15 cellular contexts compared by ENCODE assay signal in genomic region chr4:1495416-1496115, GRCh38.
"Had no signal": no experiment of that assay in that cellular context is flagged by ENCODE, and none has a peak within 500 bp of the region (broad histone marks: within the 10 kb centered on the region; RNA-seq: fewer than 3 reads in every experiment).

No MANE protein-coding gene starts in this region.

- H3K9me3 ChIP-seq: gastrocnemius medialis, heart left ventricle, transverse colon had no signal

- ATAC-seq: activated CD8-positive, alpha-beta T cell treated with anti-CD3 and anti-CD28 coated beads for 36 hours; gastrocnemius medialis; heart left ventricle; left lobe of liver; stimulated activated naive B cell treated with anti-CD40 and anti-IgM and Interleukin-4, amounts not matched to agents 10 μg/mL and 1 μg/mL and 100 μg/mL, for 72 hours had no signal

- H3K27ac ChIP-seq: gastrocnemius medialis, heart left ventricle, transverse colon had no signal

- H3K36me3 ChIP-seq: gastrocnemius medialis, heart left ventricle, transverse colon had no signal

- H3K27ac Mint-ChIP-seq: activated CD8-positive, alpha-beta T cell treated with anti-CD3 and anti-CD28 coated beads for 36 hours; activated naive CD4-positive, alpha-beta T cell treated with anti-CD3 and anti-CD28 coated beads for 36 hours; nephron progenitor cell; stimulated activated naive B cell treated with anti-CD40 and anti-IgM and Interleukin-4, amounts not matched to agents 10 μg/mL and 1 μg/mL and 100 μg/mL, for 72 hours had no signal

- H3K4me1 ChIP-seq: gastrocnemius medialis, heart left ventricle, transverse colon had no signal

- H3K4me1 Mint-ChIP-seq: stimulated activated naive B cell treated with anti-CD40 and anti-IgM and Interleukin-4, amounts not matched to agents 10 μg/mL and 1 μg/mL and 100 μg/mL, for 72 hours had no signal

- DNase-seq: activated CD4-positive, alpha-beta T cell treated with anti-CD3 and anti-CD28 coated beads for 4 hours; activated CD8-positive, alpha-beta memory T cell treated with anti-CD3 and anti-CD28 coated beads, Interleukin-2, amount 50 U/mL, for 48 hours; activated CD8-positive, alpha-beta T cell treated with anti-CD3 and anti-CD28 coated beads for 36 hours; activated naive CD4-positive, alpha-beta T cell treated with anti-CD3 and anti-CD28 coated beads for 36 hours; erythroblast; gastrocnemius medialis; mesendoderm; nephron progenitor cell; SIG-M5; stimulated activated CD4-positive, alpha-beta T cell treated with anti-CD3 and anti-CD28 coated beads, Interleukin-2, amount 100 ng/mL, for 48 hours; stimulated activated naive B cell treated with anti-CD40 and anti-IgM and Interleukin-4, amounts not matched to agents 10 μg/mL and 1 μg/mL and 100 μg/mL, for 72 hours; T-helper 2 cell; transverse colon had no signal

- H3K4me3 ChIP-seq: gastrocnemius medialis, heart left ventricle, transverse colon had no signal

- H3K4me3 Mint-ChIP-seq: activated CD8-positive, alpha-beta T cell treated with anti-CD3 and anti-CD28 coated beads for 36 hours; activated naive CD4-positive, alpha-beta T cell treated with anti-CD3 and anti-CD28 coated beads for 36 hours; nephron progenitor cell; stimulated activated naive B cell treated with anti-CD40 and anti-IgM and Interleukin-4, amounts not matched to agents 10 μg/mL and 1 μg/mL and 100 μg/mL, for 72 hours had no signal

- H3K9me3 Mint-ChIP-seq: activated CD8-positive, alpha-beta T cell treated with anti-CD3 and anti-CD28 coated beads for 36 hours; activated naive CD4-positive, alpha-beta T cell treated with anti-CD3 and anti-CD28 coated beads for 36 hours; nephron progenitor cell; stimulated activated naive B cell treated with anti-CD40 and anti-IgM and Interleukin-4, amounts not matched to agents 10 μg/mL and 1 μg/mL and 100 μg/mL, for 72 hours had no signal

- H3K36me3 Mint-ChIP-seq: stimulated activated naive B cell treated with anti-CD40 and anti-IgM and Interleukin-4, amounts not matched to agents 10 μg/mL and 1 μg/mL and 100 μg/mL, for 72 hours had no signal
